ENCODE assay signal across 29 cellular contexts in the genomic region with DNA sequence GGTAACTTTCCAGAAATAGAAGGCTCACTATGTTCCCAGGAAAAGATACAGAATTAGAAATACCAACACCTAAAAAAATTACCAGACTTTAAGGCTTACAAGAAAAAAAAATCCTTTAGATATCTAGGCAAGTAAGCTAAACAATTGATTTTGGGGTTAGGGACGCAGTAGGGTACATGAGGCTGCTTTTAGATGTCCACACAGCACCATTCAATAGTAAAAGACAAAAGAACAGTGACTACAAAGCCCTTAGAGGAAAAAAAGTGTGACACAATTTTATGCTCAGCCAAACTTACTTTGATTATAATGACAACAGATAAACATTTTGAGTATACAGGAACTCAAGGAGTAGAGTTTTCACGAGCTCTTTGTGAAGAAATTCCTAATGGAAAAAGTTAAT. TPM values are rescaled to one million over a fixed set of nuclear protein-coding genes. Genes with fewer than 3 reads are reported as not detected.
DNase-seq lines count a peak whose midpoint lies in the region; ATAC-seq and TF ChIP-seq lines count a peak whose summit lies in the region.
"Had no signal": no experiment of that assay in that cellular context is flagged by ENCODE, and none has a peak within 500 bp of the region (broad histone marks: within the 10 kb centered on the region; RNA-seq: fewer than 3 reads in every experiment).

No MANE protein-coding gene starts in this region.

- no peak overlapping the region for H4K91ac ChIP-seq in trophoblast cell (ENCODE audit: low read depth, low read length)

- peak; percentile 33 for ATAC-seq in activated CD4-positive, alpha-beta T cell treated with anti-CD3 and anti-CD28 coated beads for 36 hours
- ATAC-seq in DND-41 (ENCODE audit: insufficient read depth, low read depth): no peak
- peak in 1 of 2 donors; percentile 56 for ATAC-seq in naive thymus-derived CD8-positive, alpha-beta T cell
- ATAC-seq: gastroesophageal sphincter, K562 had no signal

- no peak overlapping the region for H3K27ac Mint-ChIP-seq in activated CD4-positive, alpha-beta T cell treated with anti-CD3 and anti-CD28 coated beads for 36 hours
- peak overlapping the region in 7 of 10 donors; percentile 24 to 92 (median 71) for H3K27ac Mint-ChIP-seq in naive thymus-derived CD8-positive, alpha-beta T cell

- no peaks in the 10 kb centered on the region for H3K9me3 ChIP-seq in DND-41 (ENCODE audit: insufficient read depth, low read length, severe bottlenecking)
- H3K9me3 ChIP-seq in trophoblast cell (ENCODE audit: insufficient read depth, low read depth, low read length): no peaks in the 10 kb centered on the region
- H3K9me3 ChIP-seq in adrenal gland (replicated peaks in 1 of 3): no peaks in the 10 kb centered on the region
- H3K9me3 ChIP-seq: gastroesophageal sphincter, SJCRH30, tibial nerve had no signal

- H2BK5ac ChIP-seq in trophoblast cell (ENCODE audit: low read depth, low read length, poor library complexity): no peak overlapping the region

- H3K4me3 Mint-ChIP-seq in activated CD4-positive, alpha-beta T cell treated with anti-CD3 and anti-CD28 coated beads for 36 hours: no peak overlapping the region
- peak overlapping the region in 2 of 10 donors; percentile 43 to 56 for H3K4me3 Mint-ChIP-seq in naive thymus-derived CD8-positive, alpha-beta T cell

- H3K36me3 Mint-ChIP-seq in activated CD4-positive, alpha-beta T cell treated with anti-CD3 and anti-CD28 coated beads for 36 hours (ENCODE audit: low read depth): peaks cover 5% of the 10 kb centered on the region
- H3K36me3 Mint-ChIP-seq in naive thymus-derived CD8-positive, alpha-beta T cell: peaks cover 0 to 49% (median 6%) of the 10 kb centered on the region in 3 donors

- H3K4me3 ChIP-seq in DND-41 (ENCODE audit: low read depth in 1 of 2, low read length in 2 of 2): no peak overlapping the region
- H3K4me3 ChIP-seq in dorsolateral prefrontal cortex: no peak overlapping the region
- no peak overlapping the region for H3K4me3 ChIP-seq in H7 (ENCODE audit: insufficient read depth, low read depth, low read length)
- H3K4me3 ChIP-seq in trophoblast cell (ENCODE audit: low read depth, low read length): no peak overlapping the region
- H3K4me3 ChIP-seq in adrenal gland: no peak overlapping the region
- H3K4me3 ChIP-seq: gastroesophageal sphincter, K562, SJCRH30, tibial nerve had no signal

- TF ChIP-seq CTCF in DND-41 (IDR thresholded peaks at IDR 0.05; ENCODE audit: borderline replicate concordance, extremely low read depth, low read length, poor library complexity, severe bottlenecking) (no peak), dorsolateral prefrontal cortex (IDR thresholded peaks at IDR 0.05 in 54 of 56, conservative IDR thresholded peaks at IDR 0.05 in 2 of 56; ENCODE audit: low read depth in 1 of 56, partially characterized antibody in 56 of 56) (peak in 13 of 56 donors; percentile 7 to 60 (median 20)), adrenal gland (IDR thresholded peaks at IDR 0.05) (no peak)

- H2AK5ac ChIP-seq in trophoblast cell (ENCODE audit: low read length): no peak overlapping the region

- H3K27me3 ChIP-seq in DND-41 (ENCODE audit: insufficient read depth, low read length, poor library complexity) (no peaks in the 10 kb centered on the region), dorsolateral prefrontal cortex (no peaks in the 10 kb centered on the region), H7 (ENCODE audit: control insufficient read depth, insufficient read depth, low read length) (no peaks in the 10 kb centered on the region), trophoblast cell (ENCODE audit: insufficient read depth, low read length) (no peaks in the 10 kb centered on the region), adrenal gland (no peaks in the 10 kb centered on the region)
- H3K27me3 ChIP-seq: gastroesophageal sphincter, SJCRH30, tibial nerve had no signal

- H2AFZ ChIP-seq in DND-41 (ENCODE audit: low read depth, low read length) (no peak overlapping the region), trophoblast cell (ENCODE audit: insufficient read depth, low read length, poor library complexity) (no peak overlapping the region)

- H2BK120ac ChIP-seq in trophoblast cell (ENCODE audit: insufficient read depth, low read length, poor library complexity): no peak overlapping the region

- POLR2A ChIA-PET in activated CD4-positive, alpha-beta T cell treated with anti-CD3 and anti-CD28 coated beads for 36 hours (lab: Charles Lee): no interaction called here
- POLR2A ChIA-PET in naive thymus-derived CD8-positive, alpha-beta T cell (lab: Charles Lee): interaction anchor here (1.2 kb wide), 1 partner anchor 30 kb away, joined by 4 read pairs; a partner anchor contains a TSS

- CTCF ChIA-PET in activated CD4-positive, alpha-beta T cell treated with anti-CD3 and anti-CD28 coated beads for 36 hours (lab: Charles Lee): interaction anchor here (1.0 kb wide), 1 partner anchor 66 kb away, joined by 4 read pairs; no protein-coding TSS in a partner anchor

- no peak overlapping the region for H3K4ac ChIP-seq in trophoblast cell (ENCODE audit: low read depth, low read length)

- no peak overlapping the region for H3K4me2 ChIP-seq in DND-41 (ENCODE audit: insufficient read depth, low read length)
- H3K4me2 ChIP-seq in trophoblast cell (ENCODE audit: low read length): no peak overlapping the region

- H3K23ac ChIP-seq in trophoblast cell (ENCODE audit: low read length): no peak overlapping the region

- H3K79me1 ChIP-seq in trophoblast cell (ENCODE audit: low read length): no peaks in the 10 kb centered on the region

- no peak overlapping the region for H4K12ac ChIP-seq in trophoblast cell (ENCODE audit: low read depth, low read length)

- WGBS in trophoblast cell (ENCODE audit: extremely low coverage, insufficient coverage, insufficient read length): no CpG with 5 or more reads among the region's 2 CpGs
- 47 to 94% (median 66%) methylated on average over 2 of the region's 2 CpGs for WGBS in adrenal gland, 4 donors

- no peak for TF ChIP-seq POLR2A in adrenal gland (IDR thresholded peaks at IDR 0.05)

- no peak overlapping the region for H2BK12ac ChIP-seq in trophoblast cell (ENCODE audit: low read length)

- H3K18ac ChIP-seq in trophoblast cell (ENCODE audit: low read length): no peak overlapping the region

- peaks cover 22% of the 10 kb centered on the region for H3K36me3 ChIP-seq in DND-41 (ENCODE audit: insufficient read depth, low read length)
- H3K36me3 ChIP-seq in H7 (replicated peaks; ENCODE audit: control insufficient read depth, insufficient read depth, low read length): peaks cover 2% of the 10 kb centered on the region; the same call in 1 of the 2 replicates
- H3K36me3 ChIP-seq in trophoblast cell (ENCODE audit: control insufficient read depth in 1 of 2, insufficient read depth in 2 of 2, low read length in 2 of 2): peaks cover 2 to 4% of the 10 kb centered on the region in 2 experiments
- peaks cover 0 to 3% of the 10 kb centered on the region in 2 donors for H3K36me3 ChIP-seq in adrenal gland (replicated peaks in 1 of 2)

- H3K9me3 Mint-ChIP-seq in activated CD4-positive, alpha-beta T cell treated with anti-CD3 and anti-CD28 coated beads for 36 hours (ENCODE audit: low read depth): no peaks in the 10 kb centered on the region
- H3K9me3 Mint-ChIP-seq in naive thymus-derived CD8-positive, alpha-beta T cell: no peaks in the 10 kb centered on the region
- H3K9me3 Mint-ChIP-seq: activated naive CD4-positive, alpha-beta T cell treated with anti-CD3 and anti-CD28 coated beads, Interleukin-2, amount 50 U/mL, for 24 hours had no signal

- intact Hi-C loops in activated CD4-positive, alpha-beta T cell treated with anti-CD3 and anti-CD28 coated beads for 36 hours (cut with DNase I, micrococcal nuclease): loop anchor here in 1 of 2 experiments (10.0 kb wide), 1 partner anchor 193 kb away; no protein-coding TSS in a partner anchor
- intact Hi-C loops in dorsolateral prefrontal cortex (cut with DNase I) (loop anchor here in 1 of 2 donors (5.0 kb wide), 1 partner anchor 41 kb away; no protein-coding TSS in a partner anchor), adrenal gland (cut with DNase I) (no loop called here)

- peaks cover 27% of the 10 kb centered on the region for H3K4me1 ChIP-seq in DND-41 (ENCODE audit: insufficient read depth, low read length)
- H3K4me1 ChIP-seq in trophoblast cell (ENCODE audit: control insufficient read depth in 1 of 2, insufficient read depth in 2 of 2, low read length in 2 of 2): peaks cover 0 to 3% of the 10 kb centered on the region in 2 experiments
- H3K4me1 ChIP-seq in adrenal gland (replicated peaks in 1 of 2): peaks cover 11 to 19% of the 10 kb centered on the region in 2 donors
- H3K4me1 ChIP-seq: SJCRH30 had no signal

- H3K27me3 Mint-ChIP-seq in activated CD4-positive, alpha-beta T cell treated with anti-CD3 and anti-CD28 coated beads for 36 hours: no peaks in the 10 kb centered on the region
- H3K27me3 Mint-ChIP-seq in naive thymus-derived CD8-positive, alpha-beta T cell: no peaks in the 10 kb centered on the region
- H3K27me3 Mint-ChIP-seq: activated naive CD4-positive, alpha-beta T cell treated with anti-CD3 and anti-CD28 coated beads, Interleukin-2, amount 50 U/mL, for 24 hours had no signal

- H3K9ac ChIP-seq in DND-41 (ENCODE audit: low read depth, low read length): no peak overlapping the region
- H3K9ac ChIP-seq in trophoblast cell (ENCODE audit: low read length): no peak overlapping the region

- no peak overlapping the region for H4K8ac ChIP-seq in trophoblast cell (ENCODE audit: low read depth, low read length)

- H4K20me1 ChIP-seq in DND-41 (ENCODE audit: insufficient read depth, low read length): peaks cover 14% of the 10 kb centered on the region; the same call in 1 of the 2 replicates

- peaks cover 34% of the 10 kb centered on the region for H3K4me1 Mint-ChIP-seq in activated CD4-positive, alpha-beta T cell treated with anti-CD3 and anti-CD28 coated beads for 36 hours
- peaks cover 20 to 51% (median 44%) of the 10 kb centered on the region in 4 donors for H3K4me1 Mint-ChIP-seq in naive thymus-derived CD8-positive, alpha-beta T cell

- DNase-seq in activated CD4-positive, alpha-beta T cell treated with anti-CD3 and anti-CD28 coated beads for 36 hours: no peak
- no peak for DNase-seq in activated CD4-positive, alpha-beta T cell treated with anti-CD3 and anti-CD28 coated beads for 48 hours
- DNase-seq in DND-41 (no peak), dorsolateral prefrontal cortex (no peak), H7 (no peak), trophoblast cell (no peak), adrenal gland (no peak)
- DNase-seq in naive thymus-derived CD8-positive, alpha-beta T cell: peak in 1 of 10 donors; percentile 3
- DNase-seq: activated CD4-positive, alpha-beta T cell treated with anti-CD3 and anti-CD28 coated beads, Interleukin-2, amount 50 U/mL, for 1 hour; anterior cingulate cortex; effector CD4-positive, alpha-beta T cell; hippocampal formation; mesendoderm; NCI-H1105; NCI-H187; NCI-H2171 treated with DMSO at 0.1 percent for 48 hours; nucleus accumbens; RPMI8226; SJCRH30; stimulated activated CD4-positive, alpha-beta T cell treated with anti-CD3 and anti-CD28 coated beads, Interleukin-4, amount 100 ng/mL, for 24 hours; SW 1271; T1000; WERI-Rb-1 had no signal

- no peak overlapping the region for H3K14ac ChIP-seq in trophoblast cell (ENCODE audit: low read length)

- H3K79me2 ChIP-seq in DND-41 (ENCODE audit: insufficient read depth, low read length): peaks cover 76% of the 10 kb centered on the region
- H3K79me2 ChIP-seq in trophoblast cell (ENCODE audit: control insufficient read depth, insufficient read depth, low read length, poor library complexity): no peaks in the 10 kb centered on the region

- peak overlapping the region; percentile 66 for H3K27ac ChIP-seq in DND-41 (ENCODE audit: low read length)
- peak overlapping the region in 36 of 59 donors; percentile 1 to 95 (median 32) for H3K27ac ChIP-seq in dorsolateral prefrontal cortex
- no peak overlapping the region for H3K27ac ChIP-seq in trophoblast cell (ENCODE audit: low read depth, low read length)
- no peak overlapping the region for H3K27ac ChIP-seq in adrenal gland
- H3K27ac ChIP-seq: 22Rv1, C4-2B, gastroesophageal sphincter, SJCRH30, tibial nerve, WERI-Rb-1 had no signal

RNA-seq across cellular contexts. Expression of a gene that starts 29.9 kb away (rescaled TPM):
- total RNA-seq in activated CD4-positive, alpha-beta T cell treated with anti-CD3 and anti-CD28 coated beads for 36 hours: 10 to 100 TPM; 50.1 to 61.6 TPM
- 10 to 100 TPM; 19.6 to 52.4 (median 31.1) TPM for total RNA-seq in dorsolateral prefrontal cortex
- total RNA-seq in naive thymus-derived CD8-positive, alpha-beta T cell: 10 to 100 TPM; 63.9 to 67.2 TPM
- 10 to 100 TPM; 18.7 to 35.1 (median 24.1) TPM for polyA plus RNA-seq in naive thymus-derived CD8-positive, alpha-beta T cell
- total RNA-seq in H7 (2014; rRNA removed; shearing (Covaris generic)): 21.3 and 31.6 TPM in 2 replicates
- 22.3 and 22.5 TPM in 2 replicates for polyA plus RNA-seq in trophoblast cell (2013)
- 10 to 100 TPM; 15.3 to 94.7 (median 34.2) TPM for total RNA-seq in adrenal gland
- polyA plus RNA-seq in adrenal gland: 10 to 100 TPM; 27.2 to 36.2 (median 33.9) TPM

Comparison
In these comparisons a context has a peak if more than half of its experiments do, and no peak if none do; other contexts are left out.
1. H3K27ac ChIP-seq: peak in DND-41 (single experiment) and dorsolateral prefrontal cortex (36 of 59); none in trophoblast cell (single experiment) and adrenal gland (0 of 5).